In genomic region chr20:36818185-36818584, GRCh38 we compare ENCODE assay signal across 24 cellular contexts. TPM values are rescaled to one million over a fixed set of nuclear protein-coding genes. Genes with fewer than 3 reads are reported as not detected.
"Had no signal": no experiment of that assay in that cellular context is flagged by ENCODE, and none has a peak within 500 bp of the region (broad histone marks: within the 10 kb centered on the region; RNA-seq: fewer than 3 reads in every experiment).

No MANE protein-coding gene starts in this region.

- H3K9me3 Mint-ChIP-seq: activated B cell treated with CpG ODN at 0.5 μM for 24 hours; activated CD4-positive, alpha-beta memory T cell treated with anti-CD3 and anti-CD28 coated beads for 36 hours; activated naive CD4-positive, alpha-beta T cell treated with anti-CD3 and anti-CD28 coated beads, Interleukin-2, amount 10 ng/mL, durations not matched to agents 7 days and 5 days; activated naive CD8-positive, alpha-beta T cell treated with anti-CD3 and anti-CD28 coated beads, Interleukin-2, amount 50 U/mL, for 24 hours; central memory CD8-positive, alpha-beta T cell; T-helper 1 cell treated with Interleukin-12 subunit alpha and Interleukin-12 subunit beta and Interleukin-4 antibody, amounts not matched to agents 30 μg/mL and 1 μg/mL, for 36 hours; T-helper 2 cell treated with Interferon-gamma antibody and Interleukin-4, amounts not matched to agents 5 μg/mL and 100 μg/mL, for 36 hours had no signal

- H3K36me3 Mint-ChIP-seq: activated CD4-positive, alpha-beta memory T cell treated with anti-CD3 and anti-CD28 coated beads for 36 hours; activated naive CD4-positive, alpha-beta T cell treated with anti-CD3 and anti-CD28 coated beads, Interleukin-2, amount 10 ng/mL, durations not matched to agents 7 days and 5 days had no signal

- DNase-seq: activated B cell treated with CpG ODN at 0.5 μM for 24 hours; activated CD4-positive, alpha-beta memory T cell treated with anti-CD3 and anti-CD28 coated beads for 36 hours; activated CD4-positive, alpha-beta T cell treated with anti-CD3 and anti-CD28 coated beads for 4 hours; activated CD4-positive, alpha-beta T cell treated with anti-CD3 and anti-CD28 coated beads, Interleukin-2, amount 50 U/mL, for 1 hour; activated CD4-positive, CD25-positive, alpha-beta regulatory T cell treated with anti-CD3 and anti-CD28 coated beads, Interleukin-2, amount 50 U/mL, for 72 hours; activated CD8-positive, alpha-beta memory T cell treated with anti-CD3 and anti-CD28 coated beads, Interleukin-2, amount 50 U/mL, for 4 hours; activated effector memory CD4-positive, alpha-beta T cell treated with Interleukin-2 at 50 U/mL for 16 hours; activated naive CD4-positive, alpha-beta T cell treated with anti-CD3 and anti-CD28 coated beads, Interleukin-2, amount 10 ng/mL, durations not matched to agents 7 days and 5 days; activated naive CD8-positive, alpha-beta T cell treated with anti-CD3 and anti-CD28 coated beads, Interleukin-2, amount 50 U/mL, for 24 hours; activated T-cell treated with anti-CD3 and anti-CD28 coated beads for 4 hours; activated T-cell treated with anti-CD3 and anti-CD28 coated beads, Interleukin-2, amount 50 U/mL, for 48 hours; anterior cingulate cortex; NCI-H1417 treated with DMSO at 0.1 percent for 48 hours; NCI-H187 treated with DMSO at 0.1 percent for 48 hours; NCI-H345; NCI-H524 treated with DMSO at 0.1 percent for 48 hours; SHP77 had no signal

- H3K4me1 Mint-ChIP-seq: activated B cell treated with CpG ODN at 0.5 μM for 24 hours; activated naive CD4-positive, alpha-beta T cell treated with anti-CD3 and anti-CD28 coated beads, Interleukin-2, amount 10 ng/mL, durations not matched to agents 7 days and 5 days; activated naive CD8-positive, alpha-beta T cell treated with anti-CD3 and anti-CD28 coated beads, Interleukin-2, amount 50 U/mL, for 24 hours; central memory CD8-positive, alpha-beta T cell had no signal

- H3K4me3 Mint-ChIP-seq: activated B cell treated with CpG ODN at 0.5 μM for 24 hours; activated CD4-positive, alpha-beta memory T cell treated with anti-CD3 and anti-CD28 coated beads for 36 hours; activated naive CD4-positive, alpha-beta T cell treated with anti-CD3 and anti-CD28 coated beads, Interleukin-2, amount 10 ng/mL, durations not matched to agents 7 days and 5 days; activated naive CD8-positive, alpha-beta T cell; activated naive CD8-positive, alpha-beta T cell treated with anti-CD3 and anti-CD28 coated beads, Interleukin-2, amount 50 U/mL, for 24 hours; central memory CD8-positive, alpha-beta T cell; T-helper 1 cell treated with Interleukin-12 subunit alpha and Interleukin-12 subunit beta and Interleukin-4 antibody, amounts not matched to agents 30 μg/mL and 1 μg/mL, for 36 hours; T-helper 2 cell treated with Interferon-gamma antibody and Interleukin-4, amounts not matched to agents 5 μg/mL and 100 μg/mL, for 36 hours had no signal

- H3K27ac ChIP-seq: cardiac muscle cell, SJSA1 had no signal

- H3K27me3 Mint-ChIP-seq: activated B cell treated with CpG ODN at 0.5 μM for 24 hours; activated CD4-positive, alpha-beta memory T cell treated with anti-CD3 and anti-CD28 coated beads for 36 hours; activated naive CD8-positive, alpha-beta T cell; activated naive CD8-positive, alpha-beta T cell treated with anti-CD3 and anti-CD28 coated beads, Interleukin-2, amount 50 U/mL, for 24 hours; central memory CD8-positive, alpha-beta T cell had no signal

- ATAC-seq: activated naive CD8-positive, alpha-beta T cell treated with anti-CD3 and anti-CD28 coated beads, Interleukin-2, amount 50 U/mL, for 24 hours; Panc1 had no signal

- H3K27ac Mint-ChIP-seq: activated B cell treated with CpG ODN at 0.5 μM for 24 hours; activated CD4-positive, alpha-beta memory T cell treated with anti-CD3 and anti-CD28 coated beads for 36 hours; activated naive CD4-positive, alpha-beta T cell treated with anti-CD3 and anti-CD28 coated beads, Interleukin-2, amount 10 ng/mL, durations not matched to agents 7 days and 5 days; activated naive CD8-positive, alpha-beta T cell; activated naive CD8-positive, alpha-beta T cell treated with anti-CD3 and anti-CD28 coated beads, Interleukin-2, amount 50 U/mL, for 24 hours; T-helper 1 cell treated with Interleukin-12 subunit alpha and Interleukin-12 subunit beta and Interleukin-4 antibody, amounts not matched to agents 30 μg/mL and 1 μg/mL, for 36 hours; T-helper 2 cell treated with Interferon-gamma antibody and Interleukin-4, amounts not matched to agents 5 μg/mL and 100 μg/mL, for 36 hours had no signal

RNA-seq across cellular contexts. Expression of gene TLDC2, which starts 57.8 kb away (rescaled TPM):
- polyA plus RNA-seq: cardiac muscle cell had no signal
